ENCODE assay signal across 15 cellular contexts in genomic region chr20:63517376-63518309, GRCh38. TPM values are rescaled to one million over a fixed set of nuclear protein-coding genes. Genes with fewer than 3 reads are reported as not detected.
DNase-seq lines count a peak whose midpoint lies in the region; ATAC-seq and TF ChIP-seq lines count a peak whose summit lies in the region.
"Had no signal": no experiment of that assay in that cellular context is flagged by ENCODE, and none has a peak within 500 bp of the region (broad histone marks: within the 10 kb centered on the region; RNA-seq: fewer than 3 reads in every experiment).

No MANE protein-coding gene starts in this region.

- H3K4me2 ChIP-seq in GM23338 = no peak overlapping the region

- H3K4me1 Mint-ChIP-seq in central memory CD8-positive, alpha-beta T cell = peaks cover 6% of the 10 kb centered on the region
- H3K4me1 Mint-ChIP-seq in neural crest cell (peaks cover 4% of the 10 kb centered on the region), GM23338 (peaks cover 14% of the 10 kb centered on the region)

- H3K9me3 Mint-ChIP-seq in central memory CD8-positive, alpha-beta T cell = no peaks in the 10 kb centered on the region
- H3K9me3 Mint-ChIP-seq in neural crest cell (peaks cover 4% of the 10 kb centered on the region), GM23338 (peaks cover 14% of the 10 kb centered on the region; the same call in 2 of the 3 replicates)

- H3K9me2 ChIP-seq in GM23338 (ENCODE audit: insufficient read depth) = no peaks in the 10 kb centered on the region

- H3K27ac Mint-ChIP-seq in central memory CD8-positive, alpha-beta T cell (ENCODE audit: low read depth) = no peak overlapping the region
- H3K27ac Mint-ChIP-seq in neural crest cell (ENCODE audit: unreplicated experiment) (no peak overlapping the region), GM23338 (no peak overlapping the region)
- H3K27ac Mint-ChIP-seq: activated CD4-positive, alpha-beta T cell treated with anti-CD3 and anti-CD28 coated beads for 36 hours had no signal

- H3K27me3 Mint-ChIP-seq in central memory CD8-positive, alpha-beta T cell = peaks cover 9% of the 10 kb centered on the region
- H3K27me3 Mint-ChIP-seq in neural crest cell (ENCODE audit: low read depth) (peaks cover 38% of the 10 kb centered on the region), GM23338 (ENCODE audit: insufficient read depth, low read depth, poor library complexity) (peaks cover 13% of the 10 kb centered on the region)

- H3K4me1 ChIP-seq in GM23338 (ENCODE audit: insufficient read depth) = peaks cover 12% of the 10 kb centered on the region; the same call in 1 of the 2 replicates

- no peak for TF ChIP-seq CTCF in neural crest cell (conservative IDR thresholded peaks at IDR 0.05)
- no peak for TF ChIP-seq CTCF in GM23338 (conservative IDR thresholded peaks at IDR 0.05; ENCODE audit: low read depth in 2 of 2)

- peaks cover 6% of the 10 kb centered on the region; the same call in 1 of the 2 replicates for H3F3A ChIP-seq in GM23338 (replicated peaks; ENCODE audit: low read depth)

- H3K36me3 ChIP-seq in H7 (replicated peaks; ENCODE audit: control insufficient read depth, insufficient read depth, low read length) = peaks cover 6% of the 10 kb centered on the region
- H3K36me3 ChIP-seq in GM23338 (ENCODE audit: insufficient read depth) = no peaks in the 10 kb centered on the region
- H3K36me3 ChIP-seq: pancreas had no signal

- peaks cover 4% of the 10 kb centered on the region; the same call in 1 of the 2 replicates for H3K79me2 ChIP-seq in GM23338 (replicated peaks; ENCODE audit: insufficient read depth)

- H3K4me3 Mint-ChIP-seq in central memory CD8-positive, alpha-beta T cell = peak overlapping the region; percentile 43
- H3K4me3 Mint-ChIP-seq in neural crest cell = peak overlapping the region; percentile 83
- H3K4me3 Mint-ChIP-seq in GM23338 = no peak overlapping the region
- H3K4me3 Mint-ChIP-seq: activated CD4-positive, alpha-beta T cell treated with anti-CD3 and anti-CD28 coated beads for 36 hours had no signal

- H2AFZ ChIP-seq in GM23338 = no peak overlapping the region

- H3K36me3 Mint-ChIP-seq in central memory CD8-positive, alpha-beta T cell (ENCODE audit: insufficient read depth) = peaks cover 19% of the 10 kb centered on the region
- peaks cover 2% of the 10 kb centered on the region for H3K36me3 Mint-ChIP-seq in neural crest cell (ENCODE audit: low read depth)
- peaks cover 19% of the 10 kb centered on the region for H3K36me3 Mint-ChIP-seq in GM23338 (ENCODE audit: low read depth)

- no peak for ATAC-seq in central memory CD8-positive, alpha-beta T cell (replicated peaks; ENCODE audit: extremely low read depth, poor library complexity, severe bottlenecking)
- ATAC-seq in GM23338 = no peak
- ATAC-seq: activated CD4-positive, alpha-beta T cell treated with anti-CD3 and anti-CD28 coated beads for 36 hours; pancreas had no signal

- H4K20me1 ChIP-seq in GM23338 (replicated peaks; ENCODE audit: insufficient read depth) = no peaks in the 10 kb centered on the region

- H3K4me3 ChIP-seq in H7 (ENCODE audit: insufficient read depth, low read depth, low read length) (no peak overlapping the region), GM23338 (no peak overlapping the region)
- H3K4me3 ChIP-seq: pancreas had no signal

- H3K27me3 ChIP-seq in H7 (ENCODE audit: control insufficient read depth, insufficient read depth, low read length) (peaks cover 7% of the 10 kb centered on the region), GM23338 (ENCODE audit: insufficient read depth) (no peaks in the 10 kb centered on the region)
- H3K27me3 ChIP-seq: pancreas had no signal

- DNase-seq in H7 (peak; percentile 43), neural crest cell (ENCODE audit: low read depth, low spot score) (no peak), NCI-H510A treated with DMSO at 0.1 percent for 48 hours (lab: John Stamatoyannopoulos, UW) (no peak), A172 (ENCODE audit: low spot score) (no peak), GM23338 (ENCODE audit: low spot score) (no peak)
- no peak for DNase-seq in central memory CD8-positive, alpha-beta T cell (ENCODE audit: low spot score in 2 of 2)
- DNase-seq: activated CD4-positive, alpha-beta T cell treated with anti-CD3 and anti-CD28 coated beads for 36 hours; activated T-cell treated with anti-CD3 and anti-CD28 coated beads, Interleukin-2, amount 50 U/mL, for 48 hours; GDM1; KBM-7; NCI-H1417; OCI-M1 had no signal

- H3K27ac ChIP-seq in GM23338 (ENCODE audit: low read depth) = no peak overlapping the region
- H3K27ac ChIP-seq: pancreas had no signal

TF ChIP-seq in GM23338, 12 proteins besides CTCF, POLR2A, EP300 and RAD21:
- TF ChIP-seq ZNF331 (CRISPR knock-in tag; IDR thresholded peaks at IDR 0.05; ENCODE audit: low read depth) = no peak
- no peak for TF ChIP-seq STAT1 (IDR thresholded peaks at IDR 0.05; ENCODE audit: unreplicated experiment)

RNA-seq across cellular contexts. Expression of gene PPDPF, which starts 2.9 kb away (rescaled TPM):
- total RNA-seq in H7 (2014; rRNA removed; shearing (Covaris generic)) = 79.7 and 94.2 TPM in 2 replicates
- total RNA-seq in neural crest cell = 193 and 201 TPM in 2 replicates
- 67.4 and 70.6 TPM in 2 replicates for total RNA-seq in A172 (2014; rRNA removed; shearing (Covaris generic))
- 117 and 141 TPM in 2 replicates for total RNA-seq in GM23338 (2014; rRNA removed; shearing (Covaris generic))
- polyA plus RNA-seq in GM23338 (2016; fragmentation: Nextera tagmentation; extraction: Ambion mirVana) = 83.9 and 92.9 TPM in 2 replicates

RNA-seq across cellular contexts. Expression of gene EEF1A2, which starts 18.8 kb away (rescaled TPM):
- total RNA-seq in H7 (2014; rRNA removed; shearing (Covaris generic)) = 30.7 and 37.1 TPM in 2 replicates
- 4.5 and 4.6 TPM in 2 replicates for total RNA-seq in neural crest cell
- 88.1 and 91.0 TPM in 2 replicates for total RNA-seq in A172 (2014; rRNA removed; shearing (Covaris generic))
- total RNA-seq in GM23338 (2014; rRNA removed; shearing (Covaris generic)) = 37.1 TPM in 2 replicates
- 1.3 and 1.4 TPM in 2 replicates for polyA plus RNA-seq in GM23338 (2016; fragmentation: Nextera tagmentation; extraction: Ambion mirVana)

RNA-seq across cellular contexts. Expression of gene PTK6, which starts 19.5 kb away (rescaled TPM):
- 0.14 and 0.30 TPM in 2 replicates for total RNA-seq in H7 (2014; rRNA removed; shearing (Covaris generic))
- not detected in 2 replicates for total RNA-seq in neural crest cell
- 2.0 and 2.4 TPM in 2 replicates for total RNA-seq in A172 (2014; rRNA removed; shearing (Covaris generic))
- total RNA-seq in GM23338 (2014; rRNA removed; shearing (Covaris generic)) = 0.28 TPM in 1 of 2 replicates, not detected in the other
- polyA plus RNA-seq in GM23338 (2016; fragmentation: Nextera tagmentation; extraction: Ambion mirVana) = 0.07 TPM in 1 of 2 replicates, not detected in the other
- total RNA-seq: temporal lobe had no signal
- polyA plus RNA-seq: fibroblast of lung had no signal

RNA-seq across cellular contexts. Expression of gene SRMS, which starts 29.9 kb away (rescaled TPM):
- total RNA-seq in H7 (2014; rRNA removed; shearing (Covaris generic)) = 0.21 and 0.33 TPM in 2 replicates
- total RNA-seq in neural crest cell = not detected in 2 replicates
- not detected in 2 replicates for total RNA-seq in A172 (2014; rRNA removed; shearing (Covaris generic))
- total RNA-seq in GM23338 (2014; rRNA removed; shearing (Covaris generic)) = 0.50 and 0.59 TPM in 2 replicates
- 0.23 TPM in 1 of 2 replicates, not detected in the other for polyA plus RNA-seq in GM23338 (2016; fragmentation: Nextera tagmentation; extraction: Ambion mirVana)
- total RNA-seq: activated CD4-positive, alpha-beta T cell treated with anti-CD3 and anti-CD28 coated beads for 36 hours; fibroblast of lung; pancreas; temporal lobe had no signal
- polyA plus RNA-seq: fibroblast of lung, pancreas had no signal

RNA-seq across cellular contexts. Expression of gene FNDC11, which starts 36.3 kb away (rescaled TPM):
- total RNA-seq in H7 (2014; rRNA removed; shearing (Covaris generic)) = 6.4 and 8.0 TPM in 2 replicates
- 1.5 and 1.9 TPM in 2 replicates for total RNA-seq in neural crest cell
- total RNA-seq in A172 (2014; rRNA removed; shearing (Covaris generic)) = 1.8 and 2.9 TPM in 2 replicates
- 5.3 and 6.5 TPM in 2 replicates for total RNA-seq in GM23338 (2014; rRNA removed; shearing (Covaris generic))
- 3.4 and 3.5 TPM in 2 replicates for polyA plus RNA-seq in GM23338 (2016; fragmentation: Nextera tagmentation; extraction: Ambion mirVana)
